12 cellular contexts compared by ENCODE assay signal in genomic region chr3:112653881-112654300, GRCh38. TPM values are rescaled to one million over a fixed set of nuclear protein-coding genes. Genes with fewer than 3 reads are reported as not detected.
DNase-seq lines count a peak whose midpoint lies in the region; ATAC-seq and TF ChIP-seq lines count a peak whose summit lies in the region.
"Had no signal": no experiment of that assay in that cellular context is flagged by ENCODE, and none has a peak within 500 bp of the region (broad histone marks: within the 10 kb centered on the region; RNA-seq: fewer than 3 reads in every experiment).

No MANE protein-coding gene starts in this region.

- no peaks in the 10 kb centered on the region for H3K36me3 Mint-ChIP-seq in GM23338 (ENCODE audit: low read depth)
- H3K36me3 Mint-ChIP-seq: brain; natural killer cell treated with Interleukin-12 subunit alpha and Interleukin-12 subunit beta and Interleukin-15 and Interleukin-18, amount 100 ng/mL, for 72 hours had no signal

- POLR2A ChIA-PET in IMR-90 (lab: Charles Lee; ENCODE audit: unreplicated experiment): interaction anchor here (0.5 to 2.5 kb wide), 8 partner anchors 12 to 826 kb away, joined by 3 to 9 read pairs (median 4); partner anchors contain the start of gene CCDC80

- ATAC-seq in IMR-90 (ENCODE audit: low read depth) (peak; percentile 87), upper lobe of left lung (ENCODE audit: low FRiP score in 2 of 2) (peak; percentile 82 to 85), HG02642 (IDR thresholded peaks at IDR 0.05; ENCODE audit: poor library complexity, unreplicated experiment) (no peak), GM18909 (IDR thresholded peaks at IDR 0.05; ENCODE audit: poor library complexity, unreplicated experiment) (no peak), GM23338 (no peak)
- ATAC-seq: natural killer cell treated with Interleukin-12 subunit alpha and Interleukin-12 subunit beta and Interleukin-15 and Interleukin-18, amount 100 ng/mL, for 72 hours had no signal

- peak overlapping the region; percentile 100 for H2BK120ac ChIP-seq in IMR-90 (ENCODE audit: low read depth, low read length)

- peak overlapping the region; percentile 21 for H3K9ac ChIP-seq in IMR-90 (ENCODE audit: low read depth, low read length)

- peak overlapping the region; percentile 96 for H3K56ac ChIP-seq in IMR-90 (ENCODE audit: extremely low read depth, insufficient read depth, low read length)

- H3K36me3 ChIP-seq in IMR-90 (ENCODE audit: control insufficient read depth, insufficient read depth, low read length) (no peaks in the 10 kb centered on the region), upper lobe of left lung (no peaks in the 10 kb centered on the region), thyroid gland (no peaks in the 10 kb centered on the region), GM23338 (ENCODE audit: insufficient read depth) (no peaks in the 10 kb centered on the region)

- peak overlapping the region; percentile 75 for H3K18ac ChIP-seq in IMR-90 (ENCODE audit: low read depth, low read length)

- H3K14ac ChIP-seq in IMR-90 (replicated peaks; ENCODE audit: low read depth, low read length): peak overlapping the region; percentile 93

- H4K20me1 ChIP-seq in IMR-90 (ENCODE audit: insufficient read depth, low read length) (no peaks in the 10 kb centered on the region), GM23338 (replicated peaks; ENCODE audit: insufficient read depth) (no peaks in the 10 kb centered on the region)

- H3K9me2 ChIP-seq in GM23338 (ENCODE audit: insufficient read depth): no peaks in the 10 kb centered on the region; the same call in 1 of the 2 replicates

- H3K27ac ChIP-seq in IMR-90 (ENCODE audit: insufficient read depth, low read length) (peak overlapping the region; percentile 80), upper lobe of left lung (peak overlapping the region in 1 of 4 donors; percentile 24), thyroid gland (no peak overlapping the region), GM23338 (ENCODE audit: low read depth) (no peak overlapping the region)

- no peak; the same call in 1 of the 2 replicates for TF ChIP-seq RAD21 in IMR-90 (IDR thresholded peaks at IDR 0.05; ENCODE audit: low read length)

- intact Hi-C loops in IMR-90 (cut with micrococcal nuclease): loop anchor here (1.0 to 5.0 kb wide), 2 partner anchors 18 to 33 kb away; no protein-coding TSS in a partner anchor
- intact Hi-C loops in thyroid gland (cut with DNase I): no loop called here

- H2BK5ac ChIP-seq in IMR-90 (ENCODE audit: low read depth, low read length, poor library complexity, severe bottlenecking): peak overlapping the region; percentile 98

- H2BK15ac ChIP-seq in IMR-90 (ENCODE audit: low read depth, low read length): peak overlapping the region; percentile 71; the same call in 2 of the 3 replicates

- peaks cover 16% of the 10 kb centered on the region; the same call in 1 of the 2 replicates for H3K9me1 ChIP-seq in IMR-90 (ENCODE audit: insufficient read depth, low read length)

- peak overlapping the region; percentile 66 for H2AFZ ChIP-seq in IMR-90 (replicated peaks; ENCODE audit: low read length, poor library complexity)
- no peak overlapping the region for H2AFZ ChIP-seq in GM23338

- H3K4me2 ChIP-seq in IMR-90 (ENCODE audit: low read depth, low read length): peak overlapping the region; percentile 48
- no peak overlapping the region for H3K4me2 ChIP-seq in GM23338

- BruUV-seq in IMR-90 (replicated peaks; lab: Mats Ljungman, UMichigan): no TSS peak

- H3K27ac Mint-ChIP-seq in GM23338: no peak overlapping the region
- H3K27ac Mint-ChIP-seq: natural killer cell treated with Interleukin-12 subunit alpha and Interleukin-12 subunit beta and Interleukin-15 and Interleukin-18, amount 100 ng/mL, for 72 hours had no signal

- H3K27me3 Mint-ChIP-seq in GM23338 (ENCODE audit: insufficient read depth, low read depth, poor library complexity): peaks cover 1% of the 10 kb centered on the region
- H3K27me3 Mint-ChIP-seq: natural killer cell treated with Interleukin-12 subunit alpha and Interleukin-12 subunit beta and Interleukin-15 and Interleukin-18, amount 100 ng/mL, for 72 hours had no signal

- peak overlapping the region; percentile 41 to 85 for H4K8ac ChIP-seq in IMR-90 (ENCODE audit: low read depth in 2 of 2, low read length in 2 of 2)

- peak overlapping the region; percentile 90 for H2BK20ac ChIP-seq in IMR-90 (ENCODE audit: low read depth, low read length)

- 0% methylated on average over 2 of the region's 5 CpGs; no CpG with 5 or more reads in 1 of the 2 experiments for WGBS in IMR-90 (ENCODE audit: extremely low coverage in 2 of 2, insufficient read length in 1 of 2), 2 experiments
- WGBS in upper lobe of left lung, 2 donors: 69 to 73% methylated on average over 5 of the region's 5 CpGs
- 86 to 90% methylated on average over 5 of the region's 5 CpGs for WGBS in thyroid gland, 2 donors

- no peak overlapping the region for H3K4me3 Mint-ChIP-seq in GM23338
- H3K4me3 Mint-ChIP-seq: brain; natural killer cell treated with Interleukin-12 subunit alpha and Interleukin-12 subunit beta and Interleukin-15 and Interleukin-18, amount 100 ng/mL, for 72 hours had no signal

- TF ChIP-seq POLR2A in IMR-90 (IDR thresholded peaks at IDR 0.05; ENCODE audit: low read depth, low read length) (peak; percentile 55; the same call in 1 of the 2 replicates), upper lobe of left lung (IDR thresholded peaks at IDR 0.05) (no peak), thyroid gland (IDR thresholded peaks at IDR 0.05) (no peak)

- no peaks in the 10 kb centered on the region for H3K79me2 ChIP-seq in GM23338 (replicated peaks; ENCODE audit: insufficient read depth)

- peak overlapping the region; percentile 94 for H4K91ac ChIP-seq in IMR-90 (ENCODE audit: insufficient read depth, low read depth, low read length)

- H3K4me3 ChIP-seq in IMR-90 (ENCODE audit: insufficient read depth, low read depth, low read length) (no peak overlapping the region), cardiac fibroblast (replicated peaks in 1 of 2; ENCODE audit: low read depth in 2 of 2, low read length in 2 of 2) (no peak overlapping the region), upper lobe of left lung (no peak overlapping the region), thyroid gland (replicated peaks in 1 of 3) (no peak overlapping the region), GM23338 (no peak overlapping the region)

- H3K4ac ChIP-seq in IMR-90 (ENCODE audit: low read depth, low read length): peak overlapping the region; percentile 94

- H3K9me3 ChIP-seq in IMR-90 (ENCODE audit: control insufficient read depth, insufficient read depth, low read length): no peaks in the 10 kb centered on the region
- no peaks in the 10 kb centered on the region for H3K9me3 ChIP-seq in upper lobe of left lung
- H3K9me3 ChIP-seq in thyroid gland: no peaks in the 10 kb centered on the region

- no peak for TF ChIP-seq CTCF in IMR-90 (conservative IDR thresholded peaks at IDR 0.05; ENCODE audit: low read depth, low read length)
- no peak for TF ChIP-seq CTCF in cardiac fibroblast (IDR thresholded peaks at IDR 0.05; ENCODE audit: low read depth, low read length)
- TF ChIP-seq CTCF in upper lobe of left lung (IDR thresholded peaks at IDR 0.05): no peak
- no peak for TF ChIP-seq CTCF in thyroid gland (IDR thresholded peaks at IDR 0.05)
- TF ChIP-seq CTCF in GM23338 (conservative IDR thresholded peaks at IDR 0.05; ENCODE audit: low read depth in 2 of 2): no peak

- peak overlapping the region; percentile 10; the same call in 1 of the 2 replicates for H2AK5ac ChIP-seq in IMR-90 (ENCODE audit: low read depth, low read length)

- H3K4me1 ChIP-seq in IMR-90 (ENCODE audit: control insufficient read depth, insufficient read depth, low read length) (peaks cover 19% of the 10 kb centered on the region), upper lobe of left lung (peaks cover 0 to 4% (median 2%) of the 10 kb centered on the region in 4 donors), thyroid gland (no peaks in the 10 kb centered on the region), GM23338 (ENCODE audit: insufficient read depth) (no peaks in the 10 kb centered on the region)

- DNase-seq in IMR-90 (peak; percentile 98), cardiac fibroblast (ENCODE audit: low read depth in 2 of 2) (peak; percentile 81 to 98), kidney tubule cell (ENCODE audit: low spot score) (peak; percentile 92), upper lobe of left lung (no peak), thyroid gland (no peak), GM23338 (ENCODE audit: low spot score) (no peak)
- DNase-seq: hypothalamus, NCI-H187 treated with DMSO at 0.1 percent for 48 hours had no signal

- TF ChIP-seq EP300 in upper lobe of left lung (IDR thresholded peaks at IDR 0.05): peak in 1 of 4 donors; percentile 1

- dilution Hi-C loops in IMR-90 (cut with HindIII; ENCODE audit: low sequenced_read_pairs, unreplicated experiment): no loop called here

- peak overlapping the region; percentile 90 for H2AK9ac ChIP-seq in IMR-90 (replicated peaks; ENCODE audit: low read depth, low read length, poor library complexity)

- H3K27me3 ChIP-seq in IMR-90 (ENCODE audit: control insufficient read depth, insufficient read depth, low read length) (no peaks in the 10 kb centered on the region), upper lobe of left lung (no peaks in the 10 kb centered on the region), thyroid gland (no peaks in the 10 kb centered on the region), GM23338 (ENCODE audit: insufficient read depth) (no peaks in the 10 kb centered on the region)

- no peaks in the 10 kb centered on the region for H3K9me3 Mint-ChIP-seq in GM23338

- peak overlapping the region; percentile 89 for H3K23ac ChIP-seq in IMR-90 (ENCODE audit: low read depth, low read length)

- in situ Hi-C loops in IMR-90 (cut with MboI; ENCODE audit: low sequenced_read_pairs): no loop called here

- CTCF ChIA-PET in IMR-90 (lab: Yijun Ruan, JAX): interaction anchor here (1.0 to 2.7 kb wide), 4 partner anchors 11 to 366 kb away, joined by 3 to 13 read pairs (median 4); a partner anchor contains a TSS

- H3K79me1 ChIP-seq in IMR-90 (ENCODE audit: low read depth in 1 of 2, low read length in 2 of 2): no peaks in the 10 kb centered on the region

- H4K5ac ChIP-seq in IMR-90 (ENCODE audit: low read depth, low read length): peak overlapping the region; percentile 53; the same call in 1 of the 2 replicates

- H3F3A ChIP-seq in GM23338 (replicated peaks; ENCODE audit: low read depth): no peaks in the 10 kb centered on the region

- H3K4me1 Mint-ChIP-seq in GM23338: peaks cover under 1% of the 10 kb centered on the region; the same call in 2 of the 3 replicates
- H3K4me1 Mint-ChIP-seq: brain had no signal

TF ChIP-seq in IMR-90, 13 proteins besides CTCF, POLR2A, EP300 and RAD21 (continues in another document):
- peak; percentile 83 for TF ChIP-seq FOS (IDR thresholded peaks at IDR 0.05; ENCODE audit: low read depth, low read length)

RNA-seq across cellular contexts. Expression of gene CCDC80, which starts 12.9 kb away (rescaled TPM):
- 387 and 406 TPM in 2 replicates for total RNA-seq in IMR-90 (2012; rRNA removed)
- 356 and 418 TPM in 2 replicates for polyA plus RNA-seq in IMR-90 (2012; rRNA removed)
- 155 and 190 TPM in 2 replicates for polyA plus RNA-seq in IMR-90 (2012; cell fraction: cytosol; rRNA removed)
- polyA plus RNA-seq in IMR-90 (2012; cell fraction: nucleus; rRNA removed; ENCODE audit: low replicate concordance): 44.6 and 106 TPM in 2 replicates
- total RNA-seq in upper lobe of left lung: 100 to 1,000 TPM in 2 of 6 donors, 10 to 100 TPM in 3, 1 to 10 TPM in 1; 2.1 to 354 (median 20.7) TPM
- 100 to 1,000 TPM in 1 of 4 donors, 10 to 100 TPM in 3; 41.5 to 100 (median 63.7) TPM for total RNA-seq in thyroid gland
- 5.4 and 8.1 TPM in 2 replicates for total RNA-seq in GM23338 (2014; rRNA removed; shearing (Covaris generic))
- polyA plus RNA-seq in GM23338 (2016; fragmentation: Nextera tagmentation; extraction: Ambion mirVana): 6.0 and 6.7 TPM in 2 replicates

Comparison
In these comparisons a context has a peak if more than half of its experiments do, and no peak if none do; other contexts are left out.
1. ATAC-seq: peak in IMR-90 (single experiment) and upper lobe of left lung (2 of 2); none in HG02642 (single experiment), GM18909 (single experiment) and GM23338 (single experiment).
2. DNase-seq: peak in IMR-90 (single experiment), cardiac fibroblast (2 of 2) and kidney tubule cell (single experiment); none in upper lobe of left lung (0 of 2), thyroid gland (0 of 2) and GM23338 (single experiment).